8 cellular contexts compared by ENCODE assay signal in the genomic region with DNA sequence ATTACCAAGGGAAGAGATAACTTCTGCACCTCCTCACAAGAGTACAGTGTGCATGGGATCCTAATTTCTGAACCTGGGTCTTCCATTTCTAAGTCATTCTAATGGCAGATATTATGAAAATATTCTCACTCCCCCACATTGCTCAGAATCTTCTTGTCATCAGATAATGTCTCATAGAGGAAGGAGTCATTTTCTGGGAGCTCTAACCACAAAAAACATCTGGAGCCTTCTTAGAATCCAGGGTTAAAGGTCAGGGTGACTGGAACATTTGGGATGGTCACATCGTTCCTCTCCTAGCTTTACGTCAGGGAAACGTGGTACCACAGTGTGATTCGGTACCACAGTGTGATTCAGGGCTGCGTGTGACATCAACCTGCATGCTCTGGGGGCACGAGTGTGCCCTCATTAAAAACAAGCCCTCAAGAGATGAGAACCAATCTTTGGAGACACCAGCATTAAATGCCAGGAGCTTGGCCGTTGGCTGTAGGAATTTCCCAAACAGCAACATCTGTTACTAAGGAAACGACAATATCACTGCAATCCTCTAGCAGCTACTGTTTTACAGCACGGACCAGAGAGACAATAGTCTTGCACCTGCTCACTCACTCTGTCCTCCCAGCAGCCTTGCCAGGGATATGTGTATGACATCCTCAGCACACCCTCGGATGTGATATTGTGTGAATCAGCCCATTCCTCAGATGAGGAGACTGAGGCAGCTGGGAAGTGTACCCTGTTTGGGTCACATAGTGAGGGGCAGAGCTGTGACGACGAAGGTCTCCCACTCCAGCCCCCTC.
DNase-seq lines count a peak whose midpoint lies in the region; ATAC-seq, FAIRE-seq and TF ChIP-seq lines count a peak whose summit lies in the region.

No MANE protein-coding gene starts in this region.

- H3K4me3 ChIP-seq in endothelial cell of umbilical vein (replicated peaks in 1 of 3; ENCODE audit: insufficient read depth in 1 of 3, low read depth in 1 of 3, low read length in 3 of 3), result no peak overlapping the region
- H3K4me3 ChIP-seq in osteoblast (ENCODE audit: insufficient read depth, low read length), result no peak overlapping the region
- H3K4me3 ChIP-seq in small intestine (ENCODE audit: low read depth in 1 of 2, low read length in 2 of 2), result no peak overlapping the region

- H3K27ac ChIP-seq in endothelial cell of umbilical vein (ENCODE audit: insufficient read depth, low read depth, low read length) (peak overlapping the region; percentile 59), osteoblast (ENCODE audit: low read depth, low read length) (peak overlapping the region; percentile 19), small intestine (ENCODE audit: low read depth in 1 of 2, low read length in 1 of 2) (peak overlapping the region in 1 of 2 donors; percentile 95)

- H3K79me2 ChIP-seq in endothelial cell of umbilical vein (ENCODE audit: control insufficient read depth, insufficient read depth, low read length) (no peaks in the 10 kb centered on the region), osteoblast (ENCODE audit: insufficient read depth, low read length) (no peaks in the 10 kb centered on the region)

- FAIRE-seq in endothelial cell of umbilical vein (lab: Jason Lieb, UNC) (peak; percentile 74), small intestine (lab: Jason Lieb, UNC) (no peak)

- H3K4me1 ChIP-seq in endothelial cell of umbilical vein (ENCODE audit: control insufficient read depth, extremely low read depth, insufficient read depth, low read length) (peaks cover 56% of the 10 kb centered on the region), osteoblast (ENCODE audit: insufficient read depth, low read length) (peaks cover 32% of the 10 kb centered on the region), small intestine (ENCODE audit: control insufficient read depth in 2 of 2, insufficient read depth in 1 of 2, low read depth in 1 of 2, low read length in 1 of 2) (peaks cover 0 to 12% of the 10 kb centered on the region in 2 donors)

- TF ChIP-seq CTCF in endothelial cell of umbilical vein (IDR thresholded peaks at IDR 0.05; ENCODE audit: extremely low read depth in 1 of 2, insufficient read depth in 1 of 2, low read depth in 1 of 2, low read length in 2 of 2), result no peak
- TF ChIP-seq CTCF in osteoblast (IDR thresholded peaks at IDR 0.05; ENCODE audit: extremely low read depth, low read depth, low read length), result no peak

- POLR2A ChIA-PET in endothelial cell of umbilical vein (lab: Charles Lee), result interaction anchor here (0.5 to 1.2 kb wide), 3 partner anchors 12 to 22 kb away, joined by 3 to 4 read pairs (median 3); no protein-coding TSS in a partner anchor

- no peaks in the 10 kb centered on the region for H3K36me3 ChIP-seq in endothelial cell of umbilical vein (ENCODE audit: control insufficient read depth in 2 of 2, extremely low read depth in 1 of 2, insufficient read depth in 2 of 2, low read length in 2 of 2)
- H3K36me3 ChIP-seq in osteoblast (ENCODE audit: insufficient read depth, low read length), result no peaks in the 10 kb centered on the region
- H3K36me3 ChIP-seq in small intestine (ENCODE audit: control insufficient read depth in 2 of 2, insufficient read depth in 2 of 2, low read length in 2 of 2), result no peaks in the 10 kb centered on the region

- H4K20me1 ChIP-seq in endothelial cell of umbilical vein (replicated peaks; ENCODE audit: control insufficient read depth, extremely low read depth, insufficient read depth, low read length), result no peaks in the 10 kb centered on the region
- no peaks in the 10 kb centered on the region for H4K20me1 ChIP-seq in osteoblast (ENCODE audit: insufficient read depth, low read length)

- no peak for TF ChIP-seq POLR2A in endothelial cell of umbilical vein (IDR thresholded peaks at IDR 0.05; ENCODE audit: low read depth, low read length)

- no peaks in the 10 kb centered on the region for H3K9me1 ChIP-seq in endothelial cell of umbilical vein (replicated peaks; ENCODE audit: control insufficient read depth, extremely low read depth, insufficient read depth, low read length)

- H3K27me3 ChIP-seq in endothelial cell of umbilical vein (ENCODE audit: control insufficient read depth in 2 of 2, insufficient read depth in 2 of 2, low read length in 2 of 2) (no peaks in the 10 kb centered on the region), osteoblast (ENCODE audit: insufficient read depth, low read length) (no peaks in the 10 kb centered on the region), small intestine (ENCODE audit: control insufficient read depth in 2 of 2, insufficient read depth in 2 of 2, low read length in 2 of 2) (no peaks in the 10 kb centered on the region)

- intact Hi-C loops in endothelial cell of umbilical vein (cut with micrococcal nuclease), result loop anchor here (1.0 to 2.0 kb wide), 2 partner anchors 11 to 37 kb away; no protein-coding TSS in a partner anchor

- dilution Hi-C loops in endothelial cell of umbilical vein (cut with MboI; ENCODE audit: extremely low pct_ligation_motif_present, low sequenced_read_pairs), result no loop called here

- DNase-seq in COLO668 (lab: John Stamatoyannopoulos, UW; ENCODE audit: unreplicated experiment) (peak; percentile 56), NCI-H748 treated with DMSO at 0.1 percent for 48 hours (lab: John Stamatoyannopoulos, UW) (peak; percentile 6), endothelial cell of umbilical vein (ENCODE audit: low read depth, low spot score) (peak; percentile 74), osteoblast (ENCODE audit: insufficient read length, low spot score, missing footprints) (peak; percentile 92), small intestine (no peak), amniotic stem cell (lab: John Stamatoyannopoulos, UW) (no peak)
- DNase-seq in activated CD8-positive, alpha-beta memory T cell treated with anti-CD3 and anti-CD28 coated beads for 24 hours, result no peak

- ATAC-seq in HG03095 (IDR thresholded peaks at IDR 0.05; ENCODE audit: unreplicated experiment), result no peak

- peak overlapping the region; percentile 35 for H2AFZ ChIP-seq in endothelial cell of umbilical vein (ENCODE audit: low read depth, low read length)
- H2AFZ ChIP-seq in osteoblast (ENCODE audit: low read length), result peak overlapping the region; percentile 5

- no TSS peak for BruUV-seq in endothelial cell of umbilical vein (replicated peaks; lab: Mats Ljungman, UMichigan)

- H3K9ac ChIP-seq in endothelial cell of umbilical vein (replicated peaks; ENCODE audit: extremely low read depth, insufficient read depth, low read length), result no peak overlapping the region

- CTCF ChIA-PET in endothelial cell of umbilical vein (lab: Charles Lee), result interaction anchor here (0.6 to 1.2 kb wide), 7 partner anchors 11 to 63 kb away, joined by 3 read pairs; no protein-coding TSS in a partner anchor

- 41 to 50% (median 43%) methylated on average over 12 of the region's 12 CpGs for WGBS in small intestine, 3 donors

- H3K4me2 ChIP-seq in endothelial cell of umbilical vein (ENCODE audit: insufficient read depth, low read length) (no peak overlapping the region), osteoblast (ENCODE audit: insufficient read depth, low read length) (no peak overlapping the region)

- H3K9me3 ChIP-seq in endothelial cell of umbilical vein (replicated peaks; ENCODE audit: control insufficient read depth, insufficient read depth, low read length) (no peaks in the 10 kb centered on the region), osteoblast (ENCODE audit: low read depth, low read length) (no peaks in the 10 kb centered on the region), small intestine (ENCODE audit: control insufficient read depth, low read depth) (no peaks in the 10 kb centered on the region)

TF ChIP-seq in endothelial cell of umbilical vein, 7 proteins besides CTCF, POLR2A, EP300 and RAD21:
- TF ChIP-seq MYC (IDR thresholded peaks at IDR 0.05; ENCODE audit: low read depth, low read length) (no peak), POLR2AphosphoS5 (IDR thresholded peaks at IDR 0.05; ENCODE audit: insufficient read depth, low read depth, low read length) (peak; percentile 12), JUN (IDR thresholded peaks at IDR 0.05; ENCODE audit: borderline replicate concordance, insufficient read depth, insufficient read length, low read depth) (no peak), EZH2 (IDR thresholded peaks at IDR 0.05; ENCODE audit: borderline replicate concordance, low read depth, low read length, severe bottlenecking) (no peak), MAX (IDR thresholded peaks at IDR 0.05; ENCODE audit: insufficient read depth, insufficient read length) (no peak)

Comparison
In these comparisons a context has a peak if more than half of its experiments do, and no peak if none do; other contexts are left out.
1. DNase-seq: peak in COLO668 (single experiment), NCI-H748 treated with DMSO at 0.1 percent for 48 hours (single experiment), endothelial cell of umbilical vein (single experiment) and osteoblast (single experiment); none in small intestine (single experiment), amniotic stem cell (single experiment) and activated CD8-positive, alpha-beta memory T cell treated with anti-CD3 and anti-CD28 coated beads for 24 hours (single experiment).